In the genomic region with DNA sequence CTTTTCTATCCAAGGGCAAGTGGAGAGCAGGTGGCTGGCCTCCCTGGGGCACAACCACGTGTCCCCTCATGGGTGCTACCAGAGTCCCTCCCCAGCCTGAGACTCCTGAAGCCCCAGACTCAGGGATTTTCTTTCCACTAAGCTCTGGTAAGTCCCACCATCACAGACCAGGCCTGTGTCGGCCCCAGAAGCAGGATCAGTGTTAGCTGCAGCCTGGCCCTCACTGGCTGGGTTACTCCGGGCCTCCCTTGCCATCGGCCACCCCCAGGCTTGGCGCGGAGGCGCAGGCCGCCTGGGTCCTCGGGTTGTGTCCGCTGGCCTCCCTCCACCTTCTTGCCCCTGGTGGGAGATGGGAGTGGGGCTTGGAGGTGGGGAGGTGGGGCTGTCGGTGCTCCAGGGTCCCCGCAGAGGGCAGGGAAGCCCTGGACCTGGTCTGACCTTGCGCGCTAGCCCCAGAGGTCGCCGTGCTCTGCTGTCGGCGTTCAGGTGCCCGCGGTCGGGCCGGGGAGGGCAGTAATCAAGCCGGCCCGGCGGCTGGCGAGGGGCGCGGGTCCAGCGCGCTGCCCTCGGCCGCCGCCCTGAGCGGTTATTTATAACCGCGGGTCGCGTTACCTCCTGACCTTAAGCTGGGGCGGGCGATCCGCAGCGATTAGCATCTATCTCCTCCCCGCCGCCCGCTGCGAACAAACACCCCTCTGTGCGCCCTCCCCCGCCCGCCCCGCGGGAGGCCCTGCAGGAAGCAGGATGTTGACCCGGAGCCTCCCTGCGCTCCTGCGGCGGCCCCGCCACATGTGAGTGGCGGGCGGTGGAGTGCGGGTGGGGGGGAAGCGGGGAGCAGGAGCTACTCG, we compare ENCODE assay signal across 8 cellular contexts.
DNase-seq lines count a peak whose midpoint lies in the region; ATAC-seq and TF ChIP-seq lines count a peak whose summit lies in the region.

No MANE protein-coding gene starts in this region.

- no peaks in the 10 kb centered on the region for H3K9me3 ChIP-seq in gastroesophageal sphincter
- no peaks in the 10 kb centered on the region for H3K9me3 ChIP-seq in neutrophil

- H3K36me3 Mint-ChIP-seq in CD14-positive monocyte = no peaks in the 10 kb centered on the region

- peak; percentile 46 for ATAC-seq in HG02642 (IDR thresholded peaks at IDR 0.05; ENCODE audit: poor library complexity, unreplicated experiment)
- ATAC-seq in gastroesophageal sphincter = peak; percentile 67
- ATAC-seq in HG02759 (IDR thresholded peaks at IDR 0.05; ENCODE audit: unreplicated experiment) = no peak

- H3K36me3 ChIP-seq in gastroesophageal sphincter (no peaks in the 10 kb centered on the region), neutrophil (no peaks in the 10 kb centered on the region)

- H3K4me1 Mint-ChIP-seq in CD14-positive monocyte = peaks cover 26% of the 10 kb centered on the region

- H3K27ac ChIP-seq in gastroesophageal sphincter = peak overlapping the region; percentile 68 to 92 (median 90)
- no peak overlapping the region for H3K27ac ChIP-seq in neutrophil
- H3K27ac ChIP-seq in substantia nigra (ENCODE audit: low read depth, low read length, poor library complexity, severe bottlenecking) = peak overlapping the region; percentile 98

- TF ChIP-seq POLR2A in gastroesophageal sphincter (IDR thresholded peaks at IDR 0.05) = peak; percentile 47 to 58

- peak overlapping the region in 2 of 7 donors; percentile 30 to 61 for H3K27ac Mint-ChIP-seq in CD14-positive monocyte

- peaks cover 2 to 7% (median 6%) of the 10 kb centered on the region in 3 donors for H3K27me3 Mint-ChIP-seq in CD14-positive monocyte (ENCODE audit: low read depth in 3 of 3)

- no CpG with 5 or more reads among the region's 61 CpGs for WGBS in gastroesophageal sphincter (ENCODE audit: low coverage in 1 of 2), 2 donors

- no peak for TF ChIP-seq CTCF in CD14-positive monocyte (IDR thresholded peaks at IDR 0.05)
- TF ChIP-seq CTCF in gastroesophageal sphincter (IDR thresholded peaks at IDR 0.05) = peak in 1 of 4 experiments; percentile 24
- TF ChIP-seq CTCF in neutrophil (IDR thresholded peaks at IDR 0.05) = no peak

- H3K27me3 ChIP-seq in gastroesophageal sphincter = no peaks in the 10 kb centered on the region
- peaks cover 38% of the 10 kb centered on the region for H3K27me3 ChIP-seq in neutrophil

- peaks cover 0 to 47% (median 16%) of the 10 kb centered on the region in 3 donors for H3K4me1 ChIP-seq in gastroesophageal sphincter
- H3K4me1 ChIP-seq in neutrophil (ENCODE audit: control insufficient read depth in 1 of 2, insufficient read depth in 1 of 2, low read depth in 1 of 2, low read length in 1 of 2) = peaks cover 12 to 20% of the 10 kb centered on the region in 2 experiments

- peak overlapping the region; percentile 59 to 61 for H3K4me3 Mint-ChIP-seq in CD14-positive monocyte

- peaks cover 0 to 2% (median 0%) of the 10 kb centered on the region in 7 donors for H3K9me3 Mint-ChIP-seq in CD14-positive monocyte

- H3K4me3 ChIP-seq in gastroesophageal sphincter = peak overlapping the region; percentile 37 to 60
- peak overlapping the region; percentile 41 to 66 for H3K4me3 ChIP-seq in neutrophil (ENCODE audit: low read depth in 1 of 2, low read length in 1 of 2)

- no peak for TF ChIP-seq EP300 in gastroesophageal sphincter (IDR thresholded peaks at IDR 0.05)

- DNase-seq in CD14-positive monocyte (ENCODE audit: low spot score) (no peak), substantia nigra (lab: John Stamatoyannopoulos, UW) (peak; percentile 36 to 93 (median 77))
- DNase-seq in activated T-helper 1 cell treated with anti-CD3 and anti-CD28 coated beads, Interleukin-2, amount 50 U/mL, for 16 hours (ENCODE audit: low read depth in 1 of 2, low spot score in 1 of 2) = peak; percentile 62 to 73

- intact Hi-C loops in CD14-positive monocyte (cut with micrococcal nuclease) = no loop called here

TF ChIP-seq in PFSK-1, 5 proteins besides CTCF, POLR2A, EP300 and RAD21:
- peak; percentile 76 for TF ChIP-seq FOXP2 (optimal IDR thresholded peaks at IDR 0.05; ENCODE audit: borderline replicate concordance, extremely low read depth, extremely low read length, insufficient read depth)
- no peak for TF ChIP-seq POLR2AphosphoS5 (IDR thresholded peaks at IDR 0.05; ENCODE audit: low read depth, low read length)
- TF ChIP-seq, protein P1, sequence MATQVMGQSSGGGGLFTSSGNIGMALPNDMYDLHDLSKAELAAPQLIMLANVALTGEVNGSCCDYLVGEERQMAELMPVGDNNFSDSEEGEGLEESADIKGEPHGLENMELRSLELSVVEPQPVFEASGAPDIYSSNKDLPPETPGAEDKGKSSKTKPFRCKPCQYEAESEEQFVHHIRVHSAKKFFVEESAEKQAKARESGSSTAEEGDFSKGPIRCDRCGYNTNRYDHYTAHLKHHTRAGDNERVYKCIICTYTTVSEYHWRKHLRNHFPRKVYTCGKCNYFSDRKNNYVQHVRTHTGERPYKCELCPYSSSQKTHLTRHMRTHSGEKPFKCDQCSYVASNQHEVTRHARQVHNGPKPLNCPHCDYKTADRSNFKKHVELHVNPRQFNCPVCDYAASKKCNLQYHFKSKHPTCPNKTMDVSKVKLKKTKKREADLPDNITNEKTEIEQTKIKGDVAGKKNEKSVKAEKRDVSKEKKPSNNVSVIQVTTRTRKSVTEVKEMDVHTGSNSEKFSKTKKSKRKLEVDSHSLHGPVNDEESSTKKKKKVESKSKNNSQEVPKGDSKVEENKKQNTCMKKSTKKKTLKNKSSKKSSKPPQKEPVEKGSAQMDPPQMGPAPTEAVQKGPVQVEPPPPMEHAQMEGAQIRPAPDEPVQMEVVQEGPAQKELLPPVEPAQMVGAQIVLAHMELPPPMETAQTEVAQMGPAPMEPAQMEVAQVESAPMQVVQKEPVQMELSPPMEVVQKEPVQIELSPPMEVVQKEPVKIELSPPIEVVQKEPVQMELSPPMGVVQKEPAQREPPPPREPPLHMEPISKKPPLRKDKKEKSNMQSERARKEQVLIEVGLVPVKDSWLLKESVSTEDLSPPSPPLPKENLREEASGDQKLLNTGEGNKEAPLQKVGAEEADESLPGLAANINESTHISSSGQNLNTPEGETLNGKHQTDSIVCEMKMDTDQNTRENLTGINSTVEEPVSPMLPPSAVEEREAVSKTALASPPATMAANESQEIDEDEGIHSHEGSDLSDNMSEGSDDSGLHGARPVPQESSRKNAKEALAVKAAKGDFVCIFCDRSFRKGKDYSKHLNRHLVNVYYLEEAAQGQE (IDR thresholded peaks at IDR 0.05; ENCODE audit: insufficient read depth in 1 of 2, low read depth in 2 of 2, low read length in 2 of 2) = 0 out of 4 replicates have a peak, but pooled peaks of 1 of the 2 experiments have one; percentile 38
